ENCODE assay signal across 38 cellular contexts in genomic region chr22:22598144-22598543, GRCh38. TPM values are rescaled to one million over a fixed set of nuclear protein-coding genes. Genes with fewer than 3 reads are reported as not detected.
"Had no signal": no experiment of that assay in that cellular context is flagged by ENCODE, and none has a peak within 500 bp of the region (broad histone marks: within the 10 kb centered on the region; RNA-seq: fewer than 3 reads in every experiment).

No MANE protein-coding gene starts in this region.

- H3K36me3 Mint-ChIP-seq: activated naive CD4-positive, alpha-beta T cell treated with anti-CD3 and anti-CD28 coated beads, Interleukin-2, amount 10 ng/mL, durations not matched to agents 7 days and 5 days; activated naive CD8-positive, alpha-beta T cell treated with anti-CD3 and anti-CD28 coated beads, Interleukin-2, amount 10 ng/mL, durations not matched to agents 7 days and 5 days; brain; stimulated activated effector memory CD8-positive, alpha-beta T cell treated with anti-CD3 and anti-CD28 coated beads, Interleukin-12 subunit alpha, Interleukin-12 subunit beta, amount 100 ng/mL, for 72 hours had no signal

- H3K4me1 ChIP-seq: ascending aorta, colonic mucosa, gastroesophageal sphincter, prostate gland, suprapubic skin, tibial artery, upper lobe of right lung had no signal

- H3K4me1 Mint-ChIP-seq: activated naive CD4-positive, alpha-beta T cell treated with anti-CD3 and anti-CD28 coated beads, Interleukin-2, amount 10 ng/mL, durations not matched to agents 7 days and 5 days; brain had no signal

- H2AFZ ChIP-seq: hepatocyte had no signal

- ATAC-seq: activated CD8-positive, alpha-beta T cell treated with anti-CD3 and anti-CD28 coated beads for 36 hours; gastroesophageal sphincter; left colon; sciatic nerve; stimulated activated effector memory CD8-positive, alpha-beta T cell treated with anti-CD3 and anti-CD28 coated beads, Interleukin-12 subunit alpha, Interleukin-12 subunit beta, amount 100 ng/mL, for 72 hours; upper lobe of right lung had no signal

- H3K36me3 ChIP-seq: ascending aorta, cardiac muscle cell, colonic mucosa, gastroesophageal sphincter, ovary, prostate gland, suprapubic skin, tibial artery, upper lobe of right lung, WERI-Rb-1 had no signal

- H3K79me2 ChIP-seq: hepatocyte had no signal

- DNase-seq: activated CD4-positive, alpha-beta T cell treated with anti-CD3 and anti-CD28 coated beads, Interleukin-2, amount 50 U/mL, for 1 hour; activated CD4-positive, CD25-positive, alpha-beta regulatory T cell treated with anti-CD3 and anti-CD28 coated beads, Interleukin-2, amount 50 U/mL, for 72 hours; activated CD8-positive, alpha-beta T cell treated with anti-CD3 and anti-CD28 coated beads for 36 hours; activated effector memory CD4-positive, alpha-beta T cell treated with anti-CD3 and anti-CD28 coated beads, Interleukin-2, amount 50 U/mL, for 16 hours; activated naive CD4-positive, alpha-beta T cell treated with anti-CD3 and anti-CD28 coated beads, Interleukin-2, amount 10 ng/mL, durations not matched to agents 7 days and 5 days; activated naive CD8-positive, alpha-beta T cell treated with anti-CD3 and anti-CD28 coated beads, Interleukin-2, amount 10 ng/mL, durations not matched to agents 7 days and 5 days; cerebellar nuclear complex; colonic mucosa; effector memory CD4-positive, alpha-beta T cell; kidney; left colon; mammary epithelial cell; nephron progenitor cell; ovary; retina; stimulated activated CD4-positive, alpha-beta T cell treated with anti-CD3 and anti-CD28 coated beads, Interleukin-12 subunit alpha, Interleukin-12 subunit beta, amount 100 ng/mL, for 4 hours; stimulated activated CD4-positive, alpha-beta T cell treated with anti-CD3 and anti-CD28 coated beads, Interleukin-4, amount 100 ng/mL, for 24 hours; T-helper 9 cell; tibial artery; upper lobe of right lung; WERI-Rb-1 had no signal

- H3K4me2 ChIP-seq: hepatocyte had no signal

- H3K27ac ChIP-seq: ascending aorta, cardiac muscle cell, colonic mucosa, gastroesophageal sphincter, hepatocyte, ovary, prostate gland, skin epidermis, suprapubic skin, tibial artery, upper lobe of right lung, WERI-Rb-1 had no signal

- H3K4me3 Mint-ChIP-seq: activated CD8-positive, alpha-beta T cell treated with anti-CD3 and anti-CD28 coated beads for 36 hours; activated naive CD4-positive, alpha-beta T cell treated with anti-CD3 and anti-CD28 coated beads, Interleukin-2, amount 10 ng/mL, durations not matched to agents 7 days and 5 days; activated naive CD8-positive, alpha-beta T cell treated with anti-CD3 and anti-CD28 coated beads, Interleukin-2, amount 10 ng/mL, durations not matched to agents 7 days and 5 days; brain; nephron progenitor cell; stimulated activated effector memory CD8-positive, alpha-beta T cell treated with anti-CD3 and anti-CD28 coated beads, Interleukin-12 subunit alpha, Interleukin-12 subunit beta, amount 100 ng/mL, for 72 hours; T-helper 1 cell treated with Interleukin-12 subunit alpha and Interleukin-12 subunit beta and Interleukin-4 antibody, amounts not matched to agents 30 μg/mL and 1 μg/mL, for 36 hours had no signal

- H3K9me3 Mint-ChIP-seq: activated CD8-positive, alpha-beta T cell treated with anti-CD3 and anti-CD28 coated beads for 36 hours; activated naive CD4-positive, alpha-beta T cell treated with anti-CD3 and anti-CD28 coated beads, Interleukin-2, amount 10 ng/mL, durations not matched to agents 7 days and 5 days; activated naive CD8-positive, alpha-beta T cell treated with anti-CD3 and anti-CD28 coated beads, Interleukin-2, amount 10 ng/mL, durations not matched to agents 7 days and 5 days; nephron progenitor cell; stimulated activated effector memory CD8-positive, alpha-beta T cell treated with anti-CD3 and anti-CD28 coated beads, Interleukin-12 subunit alpha, Interleukin-12 subunit beta, amount 100 ng/mL, for 72 hours; T-helper 1 cell treated with Interleukin-12 subunit alpha and Interleukin-12 subunit beta and Interleukin-4 antibody, amounts not matched to agents 30 μg/mL and 1 μg/mL, for 36 hours had no signal

- H3K27me3 ChIP-seq: ascending aorta, cardiac muscle cell, colonic mucosa, hepatocyte, ovary, suprapubic skin, upper lobe of right lung had no signal

- H3K27ac Mint-ChIP-seq: activated CD8-positive, alpha-beta T cell treated with anti-CD3 and anti-CD28 coated beads for 36 hours; activated naive CD4-positive, alpha-beta T cell treated with anti-CD3 and anti-CD28 coated beads, Interleukin-2, amount 10 ng/mL, durations not matched to agents 7 days and 5 days; activated naive CD8-positive, alpha-beta T cell treated with anti-CD3 and anti-CD28 coated beads, Interleukin-2, amount 10 ng/mL, durations not matched to agents 7 days and 5 days; brain; nephron progenitor cell; stimulated activated effector memory CD8-positive, alpha-beta T cell treated with anti-CD3 and anti-CD28 coated beads, Interleukin-12 subunit alpha, Interleukin-12 subunit beta, amount 100 ng/mL, for 72 hours; T-helper 1 cell treated with Interleukin-12 subunit alpha and Interleukin-12 subunit beta and Interleukin-4 antibody, amounts not matched to agents 30 μg/mL and 1 μg/mL, for 36 hours had no signal

- H3K4me3 ChIP-seq: ascending aorta, cardiac muscle cell, colonic mucosa, gastroesophageal sphincter, hepatocyte, ovary, prostate gland, skin epidermis, suprapubic skin, tibial artery, upper lobe of right lung had no signal

RNA-seq across cellular contexts. Expression of gene PRAME, which starts 39.1 kb away (rescaled TPM):
- total RNA-seq: activated CD8-positive, alpha-beta T cell treated with anti-CD3 and anti-CD28 coated beads for 36 hours; activated naive CD8-positive, alpha-beta T cell treated with anti-CD3 and anti-CD28 coated beads, Interleukin-2, amount 10 ng/mL, durations not matched to agents 7 days and 5 days; ascending aorta; cardiac muscle cell; dermis microvascular lymphatic vessel endothelial cell; fibroblast of lung; gastroesophageal sphincter; hepatocyte; left colon; liver; mammary epithelial cell; suprapubic skin; upper lobe of right lung had no signal
- polyA plus RNA-seq: cardiac muscle cell, hepatocyte, liver had no signal

RNA-seq across cellular contexts. Expression of gene GGTLC2, which starts 46.3 kb away (rescaled TPM):
- total RNA-seq: activated CD8-positive, alpha-beta T cell treated with anti-CD3 and anti-CD28 coated beads for 36 hours; activated naive CD8-positive, alpha-beta T cell treated with anti-CD3 and anti-CD28 coated beads, Interleukin-2, amount 10 ng/mL, durations not matched to agents 7 days and 5 days; ascending aorta; cardiac muscle cell; colonic mucosa; dermis microvascular lymphatic vessel endothelial cell; epithelial cell of proximal tubule; fibroblast of lung; fibroblast of villous mesenchyme; gastroesophageal sphincter; liver; mammary epithelial cell; mucosa of gallbladder; ovary; sciatic nerve; suprapubic skin had no signal
- polyA plus RNA-seq: cardiac muscle cell, fibroblast of lung, hepatocyte, liver, mammary epithelial cell, ovary had no signal
